ENCODE assay signal across 1 cellular context in the genomic region with DNA sequence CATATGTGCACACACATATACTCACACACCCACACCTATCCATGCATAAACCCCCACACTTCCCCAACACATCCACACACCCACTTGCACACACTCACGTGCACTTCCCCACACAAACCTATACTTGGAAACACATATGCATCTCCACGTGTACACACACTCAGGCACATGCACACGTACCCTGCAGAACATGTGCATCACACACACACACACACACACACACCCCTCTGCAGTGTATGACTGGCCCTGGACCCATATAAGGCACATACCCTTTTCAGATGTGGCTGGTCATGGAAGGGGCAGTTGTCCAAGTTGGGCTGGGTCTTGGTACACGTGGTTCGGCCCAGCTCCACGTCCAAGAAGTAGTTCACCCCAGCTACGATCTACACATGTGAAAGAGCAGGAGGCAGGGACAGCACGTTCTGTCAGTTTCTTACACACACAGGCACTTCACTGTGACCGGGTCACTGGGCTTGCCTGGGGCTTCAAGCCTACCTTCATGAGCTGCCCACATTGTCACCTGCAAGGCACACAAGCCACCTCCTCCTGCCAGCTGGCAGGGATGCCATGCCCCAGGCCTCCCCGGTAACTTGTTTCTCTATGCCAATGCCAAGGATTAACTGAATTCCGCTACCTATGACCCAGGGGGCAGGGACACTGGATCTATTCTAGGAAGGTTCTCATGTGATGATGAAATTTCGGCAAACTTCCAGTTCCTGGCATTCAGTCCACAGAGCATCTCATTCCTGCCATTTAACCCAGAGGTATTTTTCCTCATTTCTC.
TF ChIP-seq lines count a peak whose summit lies in the region.

No MANE protein-coding gene starts in this region.

TF ChIP-seq in GM12878, 131 proteins besides CTCF, POLR2A, EP300 and RAD21:
- no peak for TF ChIP-seq TCF3 (IDR thresholded peaks at IDR 0.05; ENCODE audit: borderline replicate concordance, insufficient read depth, low read depth, low read length)
- TF ChIP-seq GABPA (IDR thresholded peaks at IDR 0.05; ENCODE audit: low read depth): no peak
- TF ChIP-seq BRCA1 (IDR thresholded peaks at IDR 0.05; ENCODE audit: low read depth, low read length): no peak
- no peak for TF ChIP-seq TBL1XR1 (IDR thresholded peaks at IDR 0.05; ENCODE audit: low read depth, low read length)
- no peak for TF ChIP-seq ZNF622 (IDR thresholded peaks at IDR 0.05)
- no peak for TF ChIP-seq BHLHE40 (IDR thresholded peaks at IDR 0.05; ENCODE audit: borderline replicate concordance in 1 of 2, low read depth in 2 of 2, low read length in 1 of 2)
- TF ChIP-seq CHD1 (IDR thresholded peaks at IDR 0.05; ENCODE audit: low read depth, low read length): no peak
- TF ChIP-seq, protein P1, sequence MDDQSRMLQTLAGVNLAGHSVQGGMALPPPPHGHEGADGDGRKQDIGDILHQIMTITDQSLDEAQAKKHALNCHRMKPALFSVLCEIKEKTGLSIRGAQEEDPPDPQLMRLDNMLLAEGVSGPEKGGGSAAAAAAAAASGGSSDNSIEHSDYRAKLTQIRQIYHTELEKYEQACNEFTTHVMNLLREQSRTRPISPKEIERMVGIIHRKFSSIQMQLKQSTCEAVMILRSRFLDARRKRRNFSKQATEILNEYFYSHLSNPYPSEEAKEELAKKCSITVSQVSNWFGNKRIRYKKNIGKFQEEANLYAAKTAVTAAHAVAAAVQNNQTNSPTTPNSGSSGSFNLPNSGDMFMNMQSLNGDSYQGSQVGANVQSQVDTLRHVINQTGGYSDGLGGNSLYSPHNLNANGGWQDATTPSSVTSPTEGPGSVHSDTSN (IDR thresholded peaks at IDR 0.05; ENCODE audit: insufficient replicate concordance, low read depth, low read length): no peak
- no peak for TF ChIP-seq SUPT20H (IDR thresholded peaks at IDR 0.05; ENCODE audit: borderline replicate concordance, control insufficient read depth, low read depth, low read length)
- TF ChIP-seq NFIC (IDR thresholded peaks at IDR 0.05; ENCODE audit: low read depth, low read length): no peak
- no peak for TF ChIP-seq HDAC6 (IDR thresholded peaks at IDR 0.05; ENCODE audit: unreplicated experiment)
- no peak for TF ChIP-seq MTA3 (IDR thresholded peaks at IDR 0.05; ENCODE audit: borderline replicate concordance, low read length)
- TF ChIP-seq DPF2 (IDR thresholded peaks at IDR 0.05): no peak
- no peak for TF ChIP-seq MTA2 (IDR thresholded peaks at IDR 0.05; ENCODE audit: low read depth)
- no peak for TF ChIP-seq FOXK2 (IDR thresholded peaks at IDR 0.05)
- TF ChIP-seq, protein P2, sequence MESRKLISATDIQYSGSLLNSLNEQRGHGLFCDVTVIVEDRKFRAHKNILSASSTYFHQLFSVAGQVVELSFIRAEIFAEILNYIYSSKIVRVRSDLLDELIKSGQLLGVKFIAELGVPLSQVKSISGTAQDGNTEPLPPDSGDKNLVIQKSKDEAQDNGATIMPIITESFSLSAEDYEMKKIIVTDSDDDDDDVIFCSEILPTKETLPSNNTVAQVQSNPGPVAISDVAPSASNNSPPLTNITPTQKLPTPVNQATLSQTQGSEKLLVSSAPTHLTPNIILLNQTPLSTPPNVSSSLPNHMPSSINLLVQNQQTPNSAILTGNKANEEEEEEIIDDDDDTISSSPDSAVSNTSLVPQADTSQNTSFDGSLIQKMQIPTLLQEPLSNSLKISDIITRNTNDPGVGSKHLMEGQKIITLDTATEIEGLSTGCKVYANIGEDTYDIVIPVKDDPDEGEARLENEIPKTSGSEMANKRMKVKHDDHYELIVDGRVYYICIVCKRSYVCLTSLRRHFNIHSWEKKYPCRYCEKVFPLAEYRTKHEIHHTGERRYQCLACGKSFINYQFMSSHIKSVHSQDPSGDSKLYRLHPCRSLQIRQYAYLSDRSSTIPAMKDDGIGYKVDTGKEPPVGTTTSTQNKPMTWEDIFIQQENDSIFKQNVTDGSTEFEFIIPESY (IDR thresholded peaks at IDR 0.05): no peak
- TF ChIP-seq, protein P3, sequence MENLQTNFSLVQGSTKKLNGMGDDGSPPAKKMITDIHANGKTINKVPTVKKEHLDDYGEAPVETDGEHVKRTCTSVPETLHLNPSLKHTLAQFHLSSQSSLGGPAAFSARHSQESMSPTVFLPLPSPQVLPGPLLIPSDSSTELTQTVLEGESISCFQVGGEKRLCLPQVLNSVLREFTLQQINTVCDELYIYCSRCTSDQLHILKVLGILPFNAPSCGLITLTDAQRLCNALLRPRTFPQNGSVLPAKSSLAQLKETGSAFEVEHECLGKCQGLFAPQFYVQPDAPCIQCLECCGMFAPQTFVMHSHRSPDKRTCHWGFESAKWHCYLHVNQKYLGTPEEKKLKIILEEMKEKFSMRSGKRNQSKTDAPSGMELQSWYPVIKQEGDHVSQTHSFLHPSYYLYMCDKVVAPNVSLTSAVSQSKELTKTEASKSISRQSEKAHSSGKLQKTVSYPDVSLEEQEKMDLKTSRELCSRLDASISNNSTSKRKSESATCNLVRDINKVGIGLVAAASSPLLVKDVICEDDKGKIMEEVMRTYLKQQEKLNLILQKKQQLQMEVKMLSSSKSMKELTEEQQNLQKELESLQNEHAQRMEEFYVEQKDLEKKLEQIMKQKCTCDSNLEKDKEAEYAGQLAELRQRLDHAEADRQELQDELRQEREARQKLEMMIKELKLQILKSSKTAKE (IDR thresholded peaks at IDR 0.05; ENCODE audit: low read depth, poor library complexity, severe bottlenecking): no peak
- TF ChIP-seq SPI1 (IDR thresholded peaks at IDR 0.05; ENCODE audit: borderline replicate concordance, insufficient read depth, low read depth, low read length): no peak
- TF ChIP-seq, protein P4, sequence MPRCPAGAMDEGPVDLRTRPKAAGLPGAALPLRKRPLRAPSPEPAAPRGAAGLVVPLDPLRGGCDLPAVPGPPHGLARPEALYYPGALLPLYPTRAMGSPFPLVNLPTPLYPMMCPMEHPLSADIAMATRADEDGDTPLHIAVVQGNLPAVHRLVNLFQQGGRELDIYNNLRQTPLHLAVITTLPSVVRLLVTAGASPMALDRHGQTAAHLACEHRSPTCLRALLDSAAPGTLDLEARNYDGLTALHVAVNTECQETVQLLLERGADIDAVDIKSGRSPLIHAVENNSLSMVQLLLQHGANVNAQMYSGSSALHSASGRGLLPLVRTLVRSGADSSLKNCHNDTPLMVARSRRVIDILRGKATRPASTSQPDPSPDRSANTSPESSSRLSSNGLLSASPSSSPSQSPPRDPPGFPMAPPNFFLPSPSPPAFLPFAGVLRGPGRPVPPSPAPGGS (IDR thresholded peaks at IDR 0.05; ENCODE audit: borderline replicate concordance, insufficient read depth, low read depth, low read length, poor library complexity, severe bottlenecking): no peak
